Comparison of ENCODE assay signal across 2 cellular contexts in genomic region chr7:108090791-108091460, GRCh38.
TF ChIP-seq lines count a peak whose summit lies in the region.

No MANE protein-coding gene starts in this region.

TF ChIP-seq in endothelial cell of umbilical vein, 7 proteins besides CTCF, POLR2A, EP300 and RAD21 (continued from another document):
- no peak for TF ChIP-seq EZH2 (IDR thresholded peaks at IDR 0.05; ENCODE audit: borderline replicate concordance, low read depth, low read length, severe bottlenecking)

TF ChIP-seq in SK-N-SH treated with all-trans-retinoic acid at 6 μM for 48 hours, 23 proteins besides CTCF, POLR2A, EP300 and RAD21:
- TF ChIP-seq TSHZ2 (CRISPR knock-in tag; IDR thresholded peaks at IDR 0.05) (no peak), GLIS3 (CRISPR knock-in tag; IDR thresholded peaks at IDR 0.05) (no peak), PPARA (CRISPR knock-in tag; IDR thresholded peaks at IDR 0.05; ENCODE audit: borderline replicate concordance) (no peak), TCF4 (CRISPR knock-in tag; IDR thresholded peaks at IDR 0.05; ENCODE audit: borderline replicate concordance) (no peak), BACH2 (CRISPR knock-in tag; IDR thresholded peaks at IDR 0.05; ENCODE audit: borderline replicate concordance) (no peak), ISL1 (CRISPR knock-in tag; IDR thresholded peaks at IDR 0.05) (no peak), ARNTL (CRISPR knock-in tag; IDR thresholded peaks at IDR 0.05; ENCODE audit: borderline replicate concordance, low read depth) (no peak), ZC3H10 (CRISPR knock-in tag; IDR thresholded peaks at IDR 0.05) (no peak), ZFP3 (CRISPR knock-in tag; IDR thresholded peaks at IDR 0.05) (no peak), CREB5 (CRISPR knock-in tag; IDR thresholded peaks at IDR 0.05; ENCODE audit: low read depth) (no peak), ZNF8 (CRISPR knock-in tag; IDR thresholded peaks at IDR 0.05) (no peak), ZNF565 (CRISPR knock-in tag; conservative IDR thresholded peaks at IDR 0.05; ENCODE audit: low read depth) (no peak), OSR1 (CRISPR knock-in tag; IDR thresholded peaks at IDR 0.05) (no peak), RARB (CRISPR knock-in tag; IDR thresholded peaks at IDR 0.05) (no peak), CSDC2 (CRISPR knock-in tag; IDR thresholded peaks at IDR 0.05) (no peak), SNAI2 (CRISPR knock-in tag; IDR thresholded peaks at IDR 0.05) (no peak), ZFP30 (CRISPR knock-in tag; IDR thresholded peaks at IDR 0.05) (no peak), ESRRG (CRISPR knock-in tag; IDR thresholded peaks at IDR 0.05) (no peak), TOX (CRISPR knock-in tag; IDR thresholded peaks at IDR 0.05; ENCODE audit: borderline replicate concordance) (no peak), ZNF70 (CRISPR knock-in tag; IDR thresholded peaks at IDR 0.05) (no peak)
